9 cellular contexts compared by ENCODE assay signal in genomic region chr9:86434039-86434726, GRCh38.
DNase-seq lines count a peak whose midpoint lies in the region; ATAC-seq and TF ChIP-seq lines count a peak whose summit lies in the region.
"Had no signal": no experiment of that assay in that cellular context is flagged by ENCODE, and none has a peak within 500 bp of the region (broad histone marks: within the 10 kb centered on the region; RNA-seq: fewer than 3 reads in every experiment).

No MANE protein-coding gene starts in this region.

- H3K23ac ChIP-seq in neuronal stem cell (ENCODE audit: low read depth, low read length, poor library complexity): no peak overlapping the region

- no peak overlapping the region for H3K4ac ChIP-seq in neuronal stem cell (ENCODE audit: low read length)

- no peaks in the 10 kb centered on the region for H3F3A ChIP-seq in DOHH2 (ENCODE audit: control insufficient read depth, insufficient read depth)

- no peaks in the 10 kb centered on the region for H3K79me1 ChIP-seq in neuronal stem cell (ENCODE audit: low read depth, low read length)

- DNase-seq in KBM-7 (peak; percentile 38), SK-N-DZ (ENCODE audit: low spot score) (peak; percentile 27), fibroblast of lung (ENCODE audit: low read depth in 2 of 2) (peak; percentile 86 to 88), neuronal stem cell (ENCODE audit: low spot score) (peak; percentile 57), posterior cingulate gyrus (no peak), OCI-M2 (lab: John Stamatoyannopoulos, UW; ENCODE audit: unreplicated experiment) (no peak)

- no peak for ATAC-seq in GM18511 (IDR thresholded peaks at IDR 0.05; ENCODE audit: unreplicated experiment)

- no peak overlapping the region for H2BK12ac ChIP-seq in neuronal stem cell (ENCODE audit: low read length)

- no peak overlapping the region for H2AK5ac ChIP-seq in neuronal stem cell (ENCODE audit: low read depth, low read length)

- in situ Hi-C loops in KBM-7 (cut with MboI; ENCODE audit: low pct_unique_long_range_greater_than_20kb, low sequenced_read_pairs): no loop called here

- no peak overlapping the region for H3K4me3 ChIP-seq in DOHH2 (ENCODE audit: low read length)
- H3K4me3 ChIP-seq in fibroblast of lung (replicated peaks in 1 of 4; ENCODE audit: control extremely low read depth in 1 of 4, insufficient read depth in 1 of 4, low read depth in 3 of 4, low read length in 4 of 4): peak overlapping the region in 2 of 4 experiments; percentile 6 to 20
- H3K4me3 ChIP-seq in neuronal stem cell (ENCODE audit: low read length in 2 of 2): no peak overlapping the region
- H3K4me3 ChIP-seq: skin epidermis had no signal

- H3K4me1 ChIP-seq in DOHH2 (ENCODE audit: control insufficient read depth, low read length) (no peaks in the 10 kb centered on the region), fibroblast of lung (ENCODE audit: control insufficient read depth, extremely low read depth, insufficient read depth, low read length) (no peaks in the 10 kb centered on the region), neuronal stem cell (ENCODE audit: control insufficient read depth in 2 of 2, insufficient read depth in 1 of 2, low read depth in 1 of 2, low read length in 2 of 2) (peaks cover 0 to 3% of the 10 kb centered on the region in 2 donors)

- H4K91ac ChIP-seq in neuronal stem cell (ENCODE audit: low read depth, low read length, poor library complexity): no peak overlapping the region

- peak overlapping the region; percentile 29 for H2AFZ ChIP-seq in fibroblast of lung (ENCODE audit: low read length)
- no peak overlapping the region for H2AFZ ChIP-seq in neuronal stem cell (ENCODE audit: low read length)

- no peak overlapping the region for H2BK15ac ChIP-seq in neuronal stem cell (ENCODE audit: low read length)

- no peak overlapping the region for H2BK120ac ChIP-seq in neuronal stem cell (ENCODE audit: low read depth, low read length)

- H3K36me3 ChIP-seq in DOHH2 (ENCODE audit: control insufficient read depth, low read length) (no peaks in the 10 kb centered on the region), fibroblast of lung (ENCODE audit: control insufficient read depth, insufficient read depth, low read length) (no peaks in the 10 kb centered on the region), neuronal stem cell (replicated peaks in 1 of 2; ENCODE audit: control insufficient read depth in 2 of 2, insufficient read depth in 2 of 2, low read length in 2 of 2) (no peaks in the 10 kb centered on the region)

- H4K20me1 ChIP-seq in DOHH2 (ENCODE audit: control insufficient read depth, insufficient read depth, low read depth, low read length): no peaks in the 10 kb centered on the region
- no peaks in the 10 kb centered on the region for H4K20me1 ChIP-seq in fibroblast of lung (ENCODE audit: control insufficient read depth, extremely low read depth, insufficient read depth, low read length)

- intact Hi-C loops in posterior cingulate gyrus (cut with DNase I): loop anchor here (10.0 kb wide), 1 partner anchor 1231 kb away; no protein-coding TSS in a partner anchor

- no peak overlapping the region for H4K8ac ChIP-seq in neuronal stem cell (ENCODE audit: low read depth, low read length)

- no peaks in the 10 kb centered on the region for H3K9me2 ChIP-seq in DOHH2 (replicated peaks; ENCODE audit: control insufficient read depth, low read length)

- H3K27ac ChIP-seq in DOHH2 (ENCODE audit: low read depth, low read length) (no peak overlapping the region), fibroblast of lung (ENCODE audit: insufficient read depth, low read length) (no peak overlapping the region), neuronal stem cell (replicated peaks; ENCODE audit: low read length) (no peak overlapping the region)

- TF ChIP-seq CTCF in DOHH2 (IDR thresholded peaks at IDR 0.05; ENCODE audit: low read depth, low read length, poor library complexity, severe bottlenecking): peak; percentile 77
- peak; percentile 85 for TF ChIP-seq CTCF in fibroblast of lung (conservative IDR thresholded peaks at IDR 0.05 in 1 of 2, IDR thresholded peaks at IDR 0.05 in 1 of 2; ENCODE audit: low read depth in 1 of 2, low read length in 2 of 2)

- no peak overlapping the region for H3K9ac ChIP-seq in fibroblast of lung (ENCODE audit: insufficient read depth, low read length)
- no peak overlapping the region for H3K9ac ChIP-seq in neuronal stem cell (ENCODE audit: low read depth, low read length, poor library complexity)

- H3K9me3 ChIP-seq in DOHH2 (ENCODE audit: control insufficient read depth, insufficient read depth, low read length) (no peaks in the 10 kb centered on the region), fibroblast of lung (ENCODE audit: control insufficient read depth, insufficient read depth, low read depth, low read length) (no peaks in the 10 kb centered on the region), neuronal stem cell (replicated peaks in 1 of 2; ENCODE audit: control insufficient read depth in 2 of 2, insufficient read depth in 1 of 2, low read depth in 1 of 2, low read length in 2 of 2) (no peaks in the 10 kb centered on the region)

- no peak overlapping the region for H3K14ac ChIP-seq in neuronal stem cell (ENCODE audit: low read length)

- no peak overlapping the region for H3K18ac ChIP-seq in neuronal stem cell (ENCODE audit: low read length)

- H3K27me3 ChIP-seq in DOHH2 (ENCODE audit: control insufficient read depth, low read length) (peaks cover 4% of the 10 kb centered on the region; the same call in 1 of the 2 replicates), fibroblast of lung (ENCODE audit: control insufficient read depth, insufficient read depth, low read length) (no peaks in the 10 kb centered on the region), neuronal stem cell (ENCODE audit: control insufficient read depth in 3 of 3, insufficient read depth in 3 of 3, low read depth in 1 of 3, low read length in 3 of 3) (no peaks in the 10 kb centered on the region)

- H2BK5ac ChIP-seq in neuronal stem cell (ENCODE audit: low read length): no peak overlapping the region

- H3K4me2 ChIP-seq in DOHH2 (ENCODE audit: low read length) (no peak overlapping the region), fibroblast of lung (ENCODE audit: extremely low read depth, insufficient read depth, low read length) (peak overlapping the region; percentile 78), neuronal stem cell (ENCODE audit: insufficient read depth, low read length, poor library complexity, severe bottlenecking) (no peak overlapping the region)

- H3K79me2 ChIP-seq in DOHH2 (ENCODE audit: control insufficient read depth, low read length) (no peaks in the 10 kb centered on the region), fibroblast of lung (ENCODE audit: control insufficient read depth, insufficient read depth, low read length) (no peaks in the 10 kb centered on the region)

- WGBS in neuronal stem cell (ENCODE audit: extremely low coverage in 2 of 2, insufficient read length in 2 of 2, insufficient replicate concordance in 1 of 2), 2 donors: no CpG with 5 or more reads among the region's 9 CpGs

Comparison
In these comparisons a context has a peak if more than half of its experiments do, and no peak if none do; other contexts are left out.
1. DNase-seq: peak in KBM-7 (single experiment), SK-N-DZ (single experiment), fibroblast of lung (2 of 2) and neuronal stem cell (single experiment); none in posterior cingulate gyrus (0 of 10) and OCI-M2 (single experiment).